In genomic region chr10:15315286-15315685, GRCh38 we compare ENCODE assay signal across 29 cellular contexts. TPM values are rescaled to one million over a fixed set of nuclear protein-coding genes. Genes with fewer than 3 reads are reported as not detected.
DNase-seq lines count a peak whose midpoint lies in the region; ATAC-seq and TF ChIP-seq lines count a peak whose summit lies in the region.
"Had no signal": no experiment of that assay in that cellular context is flagged by ENCODE, and none has a peak within 500 bp of the region (broad histone marks: within the 10 kb centered on the region; RNA-seq: fewer than 3 reads in every experiment).

No MANE protein-coding gene starts in this region.

- H4K20me1 ChIP-seq in H9 (ENCODE audit: control insufficient read depth, insufficient read depth, insufficient read length), result no peaks in the 10 kb centered on the region

- H4K91ac ChIP-seq in H9 (ENCODE audit: insufficient read length, low read depth, low read length), result no peak overlapping the region

- H2AFZ ChIP-seq in H9 (ENCODE audit: low read length), result no peak overlapping the region
- H2AFZ ChIP-seq: PC-9 had no signal

- H3K4me1 Mint-ChIP-seq in H9 (peaks cover 39 to 53% of the 10 kb centered on the region in 2 experiments), brain (peaks cover 62% of the 10 kb centered on the region), glutamatergic neuron (ENCODE audit: low read depth, unreplicated experiment) (peaks cover 46% of the 10 kb centered on the region)

- no peak overlapping the region for H3K9ac ChIP-seq in H9 (ENCODE audit: extremely low read depth, insufficient read length, low read length)
- H3K9ac ChIP-seq: BLaER1 treated with 17β-estradiol and CSF1 and Interleukin-3, amounts not matched to agents 10 nM and 100 nM had no signal

- H2BK15ac ChIP-seq in H9 (ENCODE audit: low read depth, low read length), result no peak overlapping the region

- DNase-seq in H9, result no peak
- no peak for DNase-seq in glutamatergic neuron
- peak in 1 of 49 donors; percentile 8 for DNase-seq in substantia nigra (lab: John Stamatoyannopoulos, UW)
- DNase-seq in LoVo (ENCODE audit: low spot score), result no peak
- DNase-seq in NCI-H446 treated with DMSO at 0.1 percent for 48 hours (lab: John Stamatoyannopoulos, UW), result no peak
- DNase-seq: AML-193; CD4-positive, alpha-beta memory T cell; COR-L47; DMS 273 treated with DMSO at 0.1 percent for 48 hours; DMS79; EL; GDM1; GOT3; KG1; NCI-H1048; NCI-H1417; NCI-H1694; NCI-H2081; NCI-H2171; NCI-H226; NK-92 treated with Interleukin-12 subunit alpha and Interleukin-12 subunit beta, amount 100 ng/mL, for 24 hours; PC-9 had no signal

- peak overlapping the region in 2 of 3 experiments; percentile 36 to 65; a peak in 3 of 7 replicates for H3K27ac Mint-ChIP-seq in H9
- H3K27ac Mint-ChIP-seq in brain, result peak overlapping the region in 3 of 5 experiments; percentile 29 to 51 (median 30)
- H3K27ac Mint-ChIP-seq in glutamatergic neuron (ENCODE audit: unreplicated experiment), result peak overlapping the region; percentile 7

- peaks cover under 1% of the 10 kb centered on the region; the same call in 1 of the 2 replicates for H3K4me1 ChIP-seq in H9 (ENCODE audit: insufficient read depth, low read length)

- H3K23me2 ChIP-seq in H9 (ENCODE audit: insufficient read length, low read depth, low read length, poor library complexity, severe bottlenecking), result no peaks in the 10 kb centered on the region

- no peak overlapping the region for H2BK5ac ChIP-seq in H9 (ENCODE audit: insufficient read length, low read length)

- H3K27ac ChIP-seq in H9 (ENCODE audit: insufficient read length, low read depth, low read length) (no peak overlapping the region), substantia nigra (ENCODE audit: low read depth, low read length, poor library complexity, severe bottlenecking) (peak overlapping the region; percentile 93)
- H3K27ac ChIP-seq: BLaER1 treated with 17β-estradiol and CSF1 and Interleukin-3, amounts not matched to agents 10 nM and 100 nM; PC-9; SJSA1 had no signal

- no peak overlapping the region for H3K14ac ChIP-seq in H9 (ENCODE audit: insufficient read depth, low read length)

- no peaks in the 10 kb centered on the region; a peak in 1 of 5 replicates for H3K9me3 Mint-ChIP-seq in H9
- H3K9me3 Mint-ChIP-seq in brain, result peaks cover 0 to 3% (median 0%) of the 10 kb centered on the region in 5 experiments
- H3K9me3 Mint-ChIP-seq in glutamatergic neuron (ENCODE audit: unreplicated experiment), result peaks cover 12% of the 10 kb centered on the region

- no peaks in the 10 kb centered on the region; a peak in 3 of 7 replicates for H3K36me3 Mint-ChIP-seq in H9 (ENCODE audit: insufficient read depth in 1 of 3, low read depth in 3 of 3)
- peaks cover 33% of the 10 kb centered on the region for H3K36me3 Mint-ChIP-seq in brain
- peaks cover 6% of the 10 kb centered on the region for H3K36me3 Mint-ChIP-seq in glutamatergic neuron (ENCODE audit: unreplicated experiment)
- H3K36me3 Mint-ChIP-seq: CD4-positive, alpha-beta memory T cell had no signal

- H3K23ac ChIP-seq in H9 (ENCODE audit: insufficient read length, low read depth, low read length), result no peak overlapping the region

- no CpG with 5 or more reads among the region's 8 CpGs for WGBS in H9 (ENCODE audit: extremely low coverage, insufficient read length, low lambda C conversion rate)

- ATAC-seq in esophagus mucosa, result no peak
- ATAC-seq: GM12878, HCT116, Right ventricle myocardium inferior had no signal

- no peak overlapping the region for H2BK120ac ChIP-seq in H9 (ENCODE audit: low read depth, low read length, poor library complexity, severe bottlenecking)

- no peak overlapping the region for H2BK20ac ChIP-seq in H9 (ENCODE audit: low read depth, low read length, poor library complexity, severe bottlenecking)

- no peak overlapping the region for H3T11ph ChIP-seq in H9 (ENCODE audit: low read length)

- H4K5ac ChIP-seq in H9 (ENCODE audit: insufficient read length, low read depth, low read length), result no peak overlapping the region

- no peak overlapping the region for H3K56ac ChIP-seq in H9 (ENCODE audit: insufficient read length, low read depth, low read length)

- no peak overlapping the region for H3K4me3 Mint-ChIP-seq in H9
- no peak overlapping the region for H3K4me3 Mint-ChIP-seq in brain
- H3K4me3 Mint-ChIP-seq in glutamatergic neuron (ENCODE audit: unreplicated experiment), result no peak overlapping the region
- H3K4me3 Mint-ChIP-seq: CD4-positive, alpha-beta memory T cell had no signal

- no peaks in the 10 kb centered on the region for H3K79me2 ChIP-seq in H9 (ENCODE audit: insufficient read depth, low read length)

- H2BK12ac ChIP-seq in H9 (ENCODE audit: insufficient read length, low read depth, low read length), result no peak overlapping the region

- no peak for TF ChIP-seq CTCF in H9 (conservative IDR thresholded peaks at IDR 0.05)
- TF ChIP-seq CTCF in brain (conservative IDR thresholded peaks at IDR 0.05), result no peak
- TF ChIP-seq CTCF in glutamatergic neuron (IDR thresholded peaks at IDR 0.05; ENCODE audit: partially characterized antibody, unreplicated experiment), result no peak

- H3K4me2 ChIP-seq in H9 (ENCODE audit: insufficient read depth, insufficient read length, low read length), result no peak overlapping the region
- H3K4me2 ChIP-seq: BLaER1 treated with 17β-estradiol and CSF1 and Interleukin-3, amounts not matched to agents 10 nM and 100 nM; PC-9 had no signal

- no peak overlapping the region for H3K18ac ChIP-seq in H9 (ENCODE audit: insufficient read length, low read depth, low read length)

- no peaks in the 10 kb centered on the region for H3K27me3 ChIP-seq in H9 (ENCODE audit: insufficient read depth, low read length)
- H3K27me3 ChIP-seq: BLaER1 treated with 17β-estradiol and CSF1 and Interleukin-3, amounts not matched to agents 10 nM and 100 nM; SJSA1 had no signal

- H2AK5ac ChIP-seq in H9 (ENCODE audit: insufficient read length, low read length), result no peak overlapping the region

- H3K27me3 Mint-ChIP-seq in H9 (ENCODE audit: low read depth), result no peaks in the 10 kb centered on the region
- no peaks in the 10 kb centered on the region for H3K27me3 Mint-ChIP-seq in brain
- H3K27me3 Mint-ChIP-seq in glutamatergic neuron (ENCODE audit: unreplicated experiment), result peaks cover 5% of the 10 kb centered on the region

- H3K79me1 ChIP-seq in H9 (ENCODE audit: insufficient read depth, low read depth, low read length, poor library complexity, severe bottlenecking), result no peaks in the 10 kb centered on the region

- H3K4ac ChIP-seq in H9 (ENCODE audit: low read depth, low read length), result no peak overlapping the region

- no peaks in the 10 kb centered on the region for H3K9me3 ChIP-seq in H9 (ENCODE audit: control insufficient read depth, low read depth, low read length)
- H3K9me3 ChIP-seq: SJSA1 had no signal

- no peak overlapping the region for H4K8ac ChIP-seq in H9 (replicated peaks; ENCODE audit: insufficient read length, low read depth, low read length)

RNA-seq across cellular contexts. Expression of gene FAM171A1, which starts 55.8 kb away (rescaled TPM):
- 34.6 and 37.4 TPM in 2 replicates for total RNA-seq in H9 (2021)
- 78.6 TPM for polyA plus RNA-seq in brain (ENCODE audit: insufficient read depth, low read depth, low replicate concordance)
- total RNA-seq in glutamatergic neuron (ENCODE audit: unreplicated experiment), result 186 TPM
- total RNA-seq in esophagus mucosa, result 6.0 TPM
